Comparison of ENCODE assay signal across 1 cellular context in the genomic region with DNA sequence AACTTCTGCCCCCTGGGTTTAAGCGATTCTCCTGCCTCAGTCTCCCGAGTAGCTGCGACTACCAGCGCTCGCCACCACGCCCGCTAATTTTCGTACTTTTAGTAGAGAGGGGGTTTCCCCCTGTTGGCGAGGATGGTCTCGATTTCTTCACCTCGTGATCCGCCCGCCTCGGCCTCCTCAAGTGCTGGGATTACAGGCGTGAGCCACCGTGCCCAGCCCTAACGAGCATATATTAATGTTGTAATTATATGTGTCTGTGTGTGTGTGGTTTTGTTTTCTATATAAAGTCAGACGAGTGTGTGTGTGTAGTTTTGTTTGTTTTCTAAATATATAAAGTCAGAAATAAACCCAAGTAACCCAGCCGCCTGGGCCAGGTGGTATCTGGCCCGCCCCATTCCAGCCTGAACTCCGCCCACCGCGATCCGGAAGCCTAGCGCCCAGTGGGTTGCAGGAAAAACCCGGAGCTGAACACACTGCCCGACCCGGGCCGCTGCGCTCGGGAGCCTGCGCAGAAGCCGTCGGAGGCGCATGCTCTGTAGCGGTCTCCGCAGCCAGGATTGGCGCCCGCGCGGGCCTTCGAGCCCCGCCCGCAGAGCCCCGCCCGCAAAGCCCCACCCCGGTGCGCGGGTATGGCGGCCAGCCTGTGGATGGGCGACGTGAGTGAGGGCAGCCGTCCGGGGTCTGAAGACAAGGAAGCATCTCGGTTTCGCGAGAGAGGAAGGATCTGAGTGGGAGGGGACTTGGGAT.
TF ChIP-seq lines count a peak whose summit lies in the region.

Gene TRNAU1AP (plus strand): TSS at position 604 of the 747 bp plus-strand sequence. CDS start 26 bp downstream, at position 630.

TF ChIP-seq in K562, 482 proteins besides CTCF, POLR2A, EP300 and RAD21 (continued from another document and continues in another):
- no peak for TF ChIP-seq NR3C1 (CRISPR knock-in tag; IDR thresholded peaks at IDR 0.05)
- no peak for TF ChIP-seq ZNF133 (CRISPR knock-in tag; IDR thresholded peaks at IDR 0.05)
- TF ChIP-seq ZNF830 (CRISPR knock-in tag; IDR thresholded peaks at IDR 0.05), result no peak
- peak; percentile 91 for TF ChIP-seq ZBTB33 (CRISPR knock-in tag; IDR thresholded peaks at IDR 0.05)
- TF ChIP-seq YBX1 (IDR thresholded peaks at IDR 0.05), result no peak
- TF ChIP-seq FOXM1 (IDR thresholded peaks at IDR 0.05; ENCODE audit: low read depth), result no peak
- no peak for TF ChIP-seq FOXM1 (CRISPR knock-in tag; IDR thresholded peaks at IDR 0.05; ENCODE audit: low read depth)
- TF ChIP-seq RFX7 (CRISPR knock-in tag; IDR thresholded peaks at IDR 0.05), result no peak
- TF ChIP-seq HDAC6 (IDR thresholded peaks at IDR 0.05; ENCODE audit: low read depth, low read length), result no peak
- TF ChIP-seq, protein P1, sequence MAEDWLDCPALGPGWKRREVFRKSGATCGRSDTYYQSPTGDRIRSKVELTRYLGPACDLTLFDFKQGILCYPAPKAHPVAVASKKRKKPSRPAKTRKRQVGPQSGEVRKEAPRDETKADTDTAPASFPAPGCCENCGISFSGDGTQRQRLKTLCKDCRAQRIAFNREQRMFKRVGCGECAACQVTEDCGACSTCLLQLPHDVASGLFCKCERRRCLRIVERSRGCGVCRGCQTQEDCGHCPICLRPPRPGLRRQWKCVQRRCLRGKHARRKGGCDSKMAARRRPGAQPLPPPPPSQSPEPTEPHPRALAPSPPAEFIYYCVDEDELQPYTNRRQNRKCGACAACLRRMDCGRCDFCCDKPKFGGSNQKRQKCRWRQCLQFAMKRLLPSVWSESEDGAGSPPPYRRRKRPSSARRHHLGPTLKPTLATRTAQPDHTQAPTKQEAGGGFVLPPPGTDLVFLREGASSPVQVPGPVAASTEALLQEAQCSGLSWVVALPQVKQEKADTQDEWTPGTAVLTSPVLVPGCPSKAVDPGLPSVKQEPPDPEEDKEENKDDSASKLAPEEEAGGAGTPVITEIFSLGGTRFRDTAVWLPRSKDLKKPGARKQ (CRISPR knock-in tag; IDR thresholded peaks at IDR 0.05), result 0 out of 2 replicates have a peak, but pooled peaks have one; percentile 21
- TF ChIP-seq ZNF347 (CRISPR knock-in tag; IDR thresholded peaks at IDR 0.05; ENCODE audit: low read depth), result no peak
- TF ChIP-seq, protein P2, sequence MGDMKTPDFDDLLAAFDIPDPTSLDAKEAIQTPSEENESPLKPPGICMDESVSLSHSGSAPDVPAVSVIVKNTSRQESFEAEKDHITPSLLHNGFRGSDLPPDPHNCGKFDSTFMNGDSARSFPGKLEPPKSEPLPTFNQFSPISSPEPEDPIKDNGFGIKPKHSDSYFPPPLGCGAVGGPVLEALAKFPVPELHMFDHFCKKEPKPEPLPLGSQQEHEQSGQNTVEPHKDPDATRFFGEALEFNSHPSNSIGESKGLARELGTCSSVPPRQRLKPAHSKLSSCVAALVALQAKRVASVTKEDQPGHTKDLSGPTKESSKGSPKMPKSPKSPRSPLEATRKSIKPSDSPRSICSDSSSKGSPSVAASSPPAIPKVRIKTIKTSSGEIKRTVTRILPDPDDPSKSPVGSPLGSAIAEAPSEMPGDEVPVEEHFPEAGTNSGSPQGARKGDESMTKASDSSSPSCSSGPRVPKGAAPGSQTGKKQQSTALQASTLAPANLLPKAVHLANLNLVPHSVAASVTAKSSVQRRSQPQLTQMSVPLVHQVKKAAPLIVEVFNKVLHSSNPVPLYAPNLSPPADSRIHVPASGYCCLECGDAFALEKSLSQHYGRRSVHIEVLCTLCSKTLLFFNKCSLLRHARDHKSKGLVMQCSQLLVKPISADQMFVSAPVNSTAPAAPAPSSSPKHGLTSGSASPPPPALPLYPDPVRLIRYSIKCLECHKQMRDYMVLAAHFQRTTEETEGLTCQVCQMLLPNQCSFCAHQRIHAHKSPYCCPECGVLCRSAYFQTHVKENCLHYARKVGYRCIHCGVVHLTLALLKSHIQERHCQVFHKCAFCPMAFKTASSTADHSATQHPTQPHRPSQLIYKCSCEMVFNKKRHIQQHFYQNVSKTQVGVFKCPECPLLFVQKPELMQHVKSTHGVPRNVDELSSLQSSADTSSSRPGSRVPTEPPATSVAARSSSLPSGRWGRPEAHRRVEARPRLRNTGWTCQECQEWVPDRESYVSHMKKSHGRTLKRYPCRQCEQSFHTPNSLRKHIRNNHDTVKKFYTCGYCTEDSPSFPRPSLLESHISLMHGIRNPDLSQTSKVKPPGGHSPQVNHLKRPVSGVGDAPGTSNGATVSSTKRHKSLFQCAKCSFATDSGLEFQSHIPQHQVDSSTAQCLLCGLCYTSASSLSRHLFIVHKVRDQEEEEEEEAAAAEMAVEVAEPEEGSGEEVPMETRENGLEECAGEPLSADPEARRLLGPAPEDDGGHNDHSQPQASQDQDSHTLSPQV (IDR thresholded peaks at IDR 0.05), result peak; percentile 99
- TF ChIP-seq CBX8 (IDR thresholded peaks at IDR 0.05; ENCODE audit: borderline replicate concordance, extremely low read depth, low read depth, low read length, poor library complexity, severe bottlenecking), result no peak
- TF ChIP-seq, protein P3, sequence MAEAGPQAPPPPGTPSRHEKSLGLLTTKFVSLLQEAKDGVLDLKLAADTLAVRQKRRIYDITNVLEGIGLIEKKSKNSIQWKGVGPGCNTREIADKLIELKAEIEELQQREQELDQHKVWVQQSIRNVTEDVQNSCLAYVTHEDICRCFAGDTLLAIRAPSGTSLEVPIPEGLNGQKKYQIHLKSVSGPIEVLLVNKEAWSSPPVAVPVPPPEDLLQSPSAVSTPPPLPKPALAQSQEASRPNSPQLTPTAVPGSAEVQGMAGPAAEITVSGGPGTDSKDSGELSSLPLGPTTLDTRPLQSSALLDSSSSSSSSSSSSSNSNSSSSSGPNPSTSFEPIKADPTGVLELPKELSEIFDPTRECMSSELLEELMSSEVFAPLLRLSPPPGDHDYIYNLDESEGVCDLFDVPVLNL (CRISPR knock-in tag; IDR thresholded peaks at IDR 0.05; ENCODE audit: low read depth), result no peak
- TF ChIP-seq NR1H2 (CRISPR knock-in tag; IDR thresholded peaks at IDR 0.05), result 0 out of 2 replicates have a peak, but pooled peaks have one; percentile 89
- peak; percentile 91 for TF ChIP-seq SUPT5H (IDR thresholded peaks at IDR 0.05)
- peak; percentile 100 for TF ChIP-seq VEZF1 (CRISPR knock-in tag; IDR thresholded peaks at IDR 0.05)
- TF ChIP-seq ZNF384 (IDR thresholded peaks at IDR 0.05; ENCODE audit: low read depth, low read length), result peak; percentile 46; the same call in 1 of the 2 replicates
- TF ChIP-seq PPARD (CRISPR knock-in tag; IDR thresholded peaks at IDR 0.05), result no peak
- 0 out of 2 replicates have a peak, but pooled peaks have one; percentile 22 for TF ChIP-seq ZNF174 (CRISPR knock-in tag; IDR thresholded peaks at IDR 0.05)
- TF ChIP-seq SMC3 (conservative IDR thresholded peaks at IDR 0.05; ENCODE audit: insufficient read depth, low read depth, low read length), result no peak
- no peak; a peak in 1 of 4 replicates for TF ChIP-seq SIX5 (IDR thresholded peaks at IDR 0.05; ENCODE audit: borderline replicate concordance in 1 of 2, insufficient read depth in 1 of 2, low read depth in 1 of 2, low read length in 2 of 2)
- TF ChIP-seq ELK3 (CRISPR knock-in tag; IDR thresholded peaks at IDR 0.05), result no peak
- peak; percentile 96 for TF ChIP-seq SP1 (CRISPR knock-in tag; IDR thresholded peaks at IDR 0.05)
- TF ChIP-seq BRD9 (IDR thresholded peaks at IDR 0.05; ENCODE audit: low read depth, partially characterized antibody), result peak; percentile 90
- no peak for TF ChIP-seq MCM7 (IDR thresholded peaks at IDR 0.05)
- TF ChIP-seq SETDB1 (IDR thresholded peaks at IDR 0.05; ENCODE audit: low read length), result no peak
- TF ChIP-seq HEY1 (CRISPR knock-in tag; IDR thresholded peaks at IDR 0.05; ENCODE audit: borderline replicate concordance), result no peak
- no peak for TF ChIP-seq BRCA1 (IDR thresholded peaks at IDR 0.05)
- TF ChIP-seq BRCA1 (CRISPR knock-in tag; IDR thresholded peaks at IDR 0.05), result no peak
- TF ChIP-seq ZNF274 (IDR thresholded peaks at IDR 0.05; ENCODE audit: borderline replicate concordance, low read depth, low read length), result no peak
- TF ChIP-seq, protein P4, sequence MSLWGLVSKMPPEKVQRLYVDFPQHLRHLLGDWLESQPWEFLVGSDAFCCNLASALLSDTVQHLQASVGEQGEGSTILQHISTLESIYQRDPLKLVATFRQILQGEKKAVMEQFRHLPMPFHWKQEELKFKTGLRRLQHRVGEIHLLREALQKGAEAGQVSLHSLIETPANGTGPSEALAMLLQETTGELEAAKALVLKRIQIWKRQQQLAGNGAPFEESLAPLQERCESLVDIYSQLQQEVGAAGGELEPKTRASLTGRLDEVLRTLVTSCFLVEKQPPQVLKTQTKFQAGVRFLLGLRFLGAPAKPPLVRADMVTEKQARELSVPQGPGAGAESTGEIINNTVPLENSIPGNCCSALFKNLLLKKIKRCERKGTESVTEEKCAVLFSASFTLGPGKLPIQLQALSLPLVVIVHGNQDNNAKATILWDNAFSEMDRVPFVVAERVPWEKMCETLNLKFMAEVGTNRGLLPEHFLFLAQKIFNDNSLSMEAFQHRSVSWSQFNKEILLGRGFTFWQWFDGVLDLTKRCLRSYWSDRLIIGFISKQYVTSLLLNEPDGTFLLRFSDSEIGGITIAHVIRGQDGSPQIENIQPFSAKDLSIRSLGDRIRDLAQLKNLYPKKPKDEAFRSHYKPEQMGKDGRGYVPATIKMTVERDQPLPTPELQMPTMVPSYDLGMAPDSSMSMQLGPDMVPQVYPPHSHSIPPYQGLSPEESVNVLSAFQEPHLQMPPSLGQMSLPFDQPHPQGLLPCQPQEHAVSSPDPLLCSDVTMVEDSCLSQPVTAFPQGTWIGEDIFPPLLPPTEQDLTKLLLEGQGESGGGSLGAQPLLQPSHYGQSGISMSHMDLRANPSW (CRISPR knock-in tag; IDR thresholded peaks at IDR 0.05), result peak; percentile 75; the same call in 1 of the 2 replicates
- TF ChIP-seq, protein P5, sequence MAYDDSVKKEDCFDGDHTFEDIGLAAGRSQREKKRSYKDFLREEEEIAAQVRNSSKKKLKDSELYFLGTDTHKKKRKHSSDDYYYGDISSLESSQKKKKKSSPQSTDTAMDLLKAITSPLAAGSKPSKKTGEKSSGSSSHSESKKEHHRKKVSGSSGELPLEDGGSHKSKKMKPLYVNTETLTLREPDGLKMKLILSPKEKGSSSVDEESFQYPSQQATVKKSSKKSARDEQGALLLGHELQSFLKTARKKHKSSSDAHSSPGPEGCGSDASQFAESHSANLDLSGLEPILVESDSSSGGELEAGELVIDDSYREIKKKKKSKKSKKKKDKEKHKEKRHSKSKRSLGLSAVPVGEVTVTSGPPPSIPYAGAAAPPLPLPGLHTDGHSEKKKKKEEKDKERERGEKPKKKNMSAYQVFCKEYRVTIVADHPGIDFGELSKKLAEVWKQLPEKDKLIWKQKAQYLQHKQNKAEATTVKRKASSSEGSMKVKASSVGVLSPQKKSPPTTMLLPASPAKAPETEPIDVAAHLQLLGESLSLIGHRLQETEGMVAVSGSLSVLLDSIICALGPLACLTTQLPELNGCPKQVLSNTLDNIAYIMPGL (CRISPR knock-in tag; IDR thresholded peaks at IDR 0.05), result peak; percentile 89; the same call in 1 of the 2 replicates
- TF ChIP-seq SPI1 (IDR thresholded peaks at IDR 0.05; ENCODE audit: borderline replicate concordance, low read depth, low read length), result no peak
- TF ChIP-seq TAF1 (IDR thresholded peaks at IDR 0.05; ENCODE audit: control insufficient read depth, extremely low read depth, insufficient read depth, low read length, severe bottlenecking), result peak; percentile 89
